Comparison of ENCODE assay signal across 1 cellular context in genomic region chr19:18496167-18496979, GRCh38.
TF ChIP-seq lines count a peak whose summit lies in the region.

No MANE protein-coding gene starts in this region.

TF ChIP-seq in HCT116, 20 proteins besides CTCF, POLR2A, EP300 and RAD21 (continued from another document):
- TF ChIP-seq MAX (IDR thresholded peaks at IDR 0.05): no peak
